ENCODE assay signal across 8 cellular contexts in the genomic region with DNA sequence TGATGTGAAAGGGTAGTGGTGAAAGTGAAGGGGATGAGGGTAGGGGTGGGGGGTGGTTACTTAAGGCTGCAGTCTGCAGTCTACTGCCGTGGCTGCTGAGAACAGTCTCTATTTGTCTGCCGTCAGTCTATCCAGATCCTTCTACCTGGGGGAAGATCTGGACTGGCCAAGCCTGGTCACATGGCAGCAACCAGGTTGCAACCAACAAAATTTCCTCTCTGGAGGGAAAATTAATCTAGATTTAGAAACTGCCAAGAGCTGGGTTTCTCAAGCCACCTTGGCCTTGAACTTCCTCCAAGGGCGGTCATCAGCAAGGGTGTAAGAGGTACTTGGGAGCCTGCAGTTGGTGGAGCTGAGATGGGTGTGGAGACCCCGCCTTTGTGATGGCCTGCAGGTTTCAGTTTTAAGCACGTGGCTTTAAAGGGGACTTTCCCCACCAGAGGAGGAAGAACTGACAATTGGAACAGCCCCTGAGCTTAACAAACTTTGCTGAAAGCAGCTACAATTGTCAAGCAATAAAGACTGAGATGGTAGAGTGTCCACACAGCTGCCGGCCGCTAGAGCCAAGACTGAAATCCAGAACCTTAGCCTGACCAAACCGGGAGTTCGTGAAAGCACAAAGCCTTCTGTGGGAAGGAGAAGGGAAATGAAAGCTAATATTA. TPM values are rescaled to one million over a fixed set of nuclear protein-coding genes. Genes with fewer than 3 reads are reported as not detected.
DNase-seq lines count a peak whose midpoint lies in the region; ATAC-seq and TF ChIP-seq lines count a peak whose summit lies in the region.

No MANE protein-coding gene starts in this region.

- DNase-seq in OCI-M1 (lab: John Stamatoyannopoulos, UW) (peak; percentile 61), tibial nerve (ENCODE audit: low spot score in 2 of 2) (no peak), vagina (ENCODE audit: extremely low spot score in 2 of 2) (no peak), SW480 (ENCODE audit: low spot score) (no peak)
- peak; percentile 65 for DNase-seq in activated naive CD4-positive, alpha-beta T cell treated with anti-CD3 and anti-CD28 coated beads, Interleukin-2, amount 50 U/mL, for 16 hours
- peak; percentile 79 for DNase-seq in stimulated activated CD4-positive, alpha-beta T cell treated with anti-CD3 and anti-CD28 coated beads, Interleukin-1b, Interleukin-23, amount 100 ng/mL, for 48 hours

- H3K4me3 ChIP-seq in tibial nerve: no peak overlapping the region
- no peak overlapping the region for H3K4me3 ChIP-seq in vagina

- H3K27ac ChIP-seq in tibial nerve (peak overlapping the region in 1 of 4 donors; percentile 51), vagina (no peak overlapping the region)

- H3K4me1 ChIP-seq in tibial nerve (no peaks in the 10 kb centered on the region), vagina (peaks cover 4% of the 10 kb centered on the region)

- TF ChIP-seq POLR2A in GM18505 (IDR thresholded peaks at IDR 0.05; ENCODE audit: borderline replicate concordance, extremely low read depth, insufficient read depth, insufficient read length) (peak; percentile 67), tibial nerve (IDR thresholded peaks at IDR 0.05) (no peak), vagina (IDR thresholded peaks at IDR 0.05) (no peak)

- WGBS in tibial nerve, 2 donors: 62 to 73% methylated on average over 8 to 9 of the region's 9 CpGs

- ATAC-seq in GM18505 (IDR thresholded peaks at IDR 0.05; ENCODE audit: unreplicated experiment): peak; percentile 80
- ATAC-seq in HG02798 (IDR thresholded peaks at IDR 0.05; ENCODE audit: poor library complexity, unreplicated experiment): peak; percentile 87

- H3K9me3 ChIP-seq in tibial nerve: no peaks in the 10 kb centered on the region
- H3K9me3 ChIP-seq in vagina: no peaks in the 10 kb centered on the region

- no peak for TF ChIP-seq EP300 in tibial nerve (IDR thresholded peaks at IDR 0.05)

- H3K36me3 ChIP-seq in tibial nerve: no peaks in the 10 kb centered on the region
- no peaks in the 10 kb centered on the region for H3K36me3 ChIP-seq in vagina

- TF ChIP-seq CTCF in tibial nerve (IDR thresholded peaks at IDR 0.05) (no peak), vagina (IDR thresholded peaks at IDR 0.05) (no peak)

- H3K27me3 ChIP-seq in tibial nerve (no peaks in the 10 kb centered on the region), vagina (no peaks in the 10 kb centered on the region)

- intact Hi-C loops in vagina (cut with DNase I): no loop called here

RNA-seq across cellular contexts. Expression of a gene that starts 31.4 kb away (rescaled TPM):
- total RNA-seq in tibial nerve (10 to 100 TPM; 22.9 to 35.1 (median 29.7) TPM), vagina (29.7 TPM)

RNA-seq across cellular contexts. Expression of a gene that starts 34.1 kb away (rescaled TPM):
- total RNA-seq in tibial nerve: 1,000 to 10,000 TPM; 5,005 to 6,715 (median 5,816) TPM
- total RNA-seq in vagina: 2,211 TPM

RNA-seq across cellular contexts. Expression of a gene that starts 58.7 kb away (rescaled TPM):
- 1 to 10 TPM in 2 of 4 donors, under 1 TPM in 1, not detected in 1; 0.98 to 6.3 (median 1.7) TPM for total RNA-seq in tibial nerve
- 5.4 TPM for total RNA-seq in vagina

Comparison
In these comparisons a context has a peak if more than half of its experiments do, and no peak if none do; other contexts are left out.
1. DNase-seq: peak in OCI-M1 (single experiment), activated naive CD4-positive, alpha-beta T cell treated with anti-CD3 and anti-CD28 coated beads, Interleukin-2, amount 50 U/mL, for 16 hours (single experiment) and stimulated activated CD4-positive, alpha-beta T cell treated with anti-CD3 and anti-CD28 coated beads, Interleukin-1b, Interleukin-23, amount 100 ng/mL, for 48 hours (single experiment); none in tibial nerve (0 of 2), vagina (0 of 2) and SW480 (single experiment).